In genomic region chr15:99257107-99257750, GRCh38 we compare ENCODE assay signal across 17 cellular contexts.
"Had no signal": no experiment of that assay in that cellular context is flagged by ENCODE, and none has a peak within 500 bp of the region (broad histone marks: within the 10 kb centered on the region; RNA-seq: fewer than 3 reads in every experiment).

No MANE protein-coding gene starts in this region.

- H3K27ac Mint-ChIP-seq: memory B cell had no signal

- H3K27ac ChIP-seq: dorsolateral prefrontal cortex, hepatocyte, lower lobe of right lung, sigmoid colon, skin epidermis, tibial artery, upper lobe of left lung, uterus had no signal

- H3K9me3 ChIP-seq: lower lobe of right lung, sigmoid colon, tibial artery, upper lobe of left lung, uterus had no signal

- H3K36me3 ChIP-seq: uterus had no signal

- ATAC-seq: lower lobe of right lung; naive thymus-derived CD8-positive, alpha-beta T cell had no signal

- H3K27me3 ChIP-seq: dorsolateral prefrontal cortex, hepatocyte, sigmoid colon, tibial artery, upper lobe of left lung, uterus had no signal

- H3K27me3 Mint-ChIP-seq: memory B cell had no signal

- H2AFZ ChIP-seq: hepatocyte had no signal

- H3K4me3 ChIP-seq: dorsolateral prefrontal cortex, hepatocyte, lower lobe of right lung, sigmoid colon, skin epidermis, tibial artery, upper lobe of left lung, uterus had no signal

- DNase-seq: cortex of kidney; dorsolateral prefrontal cortex; effector CD8-positive, alpha-beta T cell; foreskin melanocyte; head of caudate nucleus; lower lobe of right lung; naive thymus-derived CD8-positive, alpha-beta T cell; posterior cingulate gyrus; sigmoid colon; stimulated activated CD4-positive, alpha-beta T cell treated with anti-CD3 and anti-CD28 coated beads, Interleukin-12 subunit alpha, Interleukin-12 subunit beta, amount 100 ng/mL, for 4 hours; stimulated activated naive CD4-positive, alpha-beta T cell; tibial artery; uterus had no signal

- H3K4me3 Mint-ChIP-seq: memory B cell; naive thymus-derived CD8-positive, alpha-beta T cell had no signal

- H3K9me3 Mint-ChIP-seq: naive thymus-derived CD8-positive, alpha-beta T cell had no signal

- H3K4me1 ChIP-seq: uterus had no signal

- H3K4me2 ChIP-seq: hepatocyte had no signal
